2 cellular contexts compared by ENCODE assay signal in the genomic region with DNA sequence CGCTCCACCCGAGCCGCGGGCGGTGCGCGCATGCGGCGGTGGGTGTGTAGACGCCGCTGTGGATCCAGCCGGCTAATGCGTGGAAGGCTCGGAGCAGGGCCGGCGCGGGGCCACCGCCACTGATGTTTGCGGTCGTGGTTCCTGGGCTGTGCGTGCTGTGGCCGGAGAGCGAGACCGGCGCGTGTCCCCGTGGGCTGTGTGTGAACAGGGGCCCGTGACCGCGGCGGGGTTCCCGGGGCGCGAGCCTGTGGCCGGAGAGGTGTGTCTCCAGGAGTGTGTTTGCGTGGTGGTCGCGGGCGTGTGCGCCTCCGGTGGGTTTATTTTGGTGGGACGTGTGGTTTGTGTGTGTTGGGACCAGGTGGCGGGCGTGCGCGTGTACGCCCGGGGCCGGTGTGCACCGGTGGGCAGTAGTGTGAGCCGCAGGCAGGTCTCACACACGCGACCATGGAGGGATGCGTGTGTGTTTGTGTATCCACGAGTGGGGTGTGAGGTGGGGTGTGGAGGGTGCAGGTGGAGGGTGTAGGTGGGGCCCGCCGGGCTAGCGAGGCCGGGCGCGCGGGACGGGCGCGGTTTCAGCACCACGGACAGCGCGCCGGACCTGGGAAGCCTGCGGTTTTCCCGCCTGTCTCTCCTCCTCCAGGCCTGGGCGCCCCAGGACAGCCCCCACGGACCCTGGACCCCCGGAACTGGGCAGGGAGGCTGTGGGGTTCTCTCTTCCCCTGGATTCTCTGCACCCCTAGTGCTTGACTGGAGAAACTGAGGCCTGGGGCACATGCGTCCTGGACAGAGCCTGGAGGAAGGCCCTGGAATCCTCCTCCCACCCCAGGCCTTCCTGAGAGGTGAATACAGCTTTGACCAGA.
TF ChIP-seq lines count a peak whose summit lies in the region.

No MANE protein-coding gene starts in this region.

TF ChIP-seq in GM12878, 131 proteins besides CTCF, POLR2A, EP300 and RAD21:
- TF ChIP-seq, protein P1, sequence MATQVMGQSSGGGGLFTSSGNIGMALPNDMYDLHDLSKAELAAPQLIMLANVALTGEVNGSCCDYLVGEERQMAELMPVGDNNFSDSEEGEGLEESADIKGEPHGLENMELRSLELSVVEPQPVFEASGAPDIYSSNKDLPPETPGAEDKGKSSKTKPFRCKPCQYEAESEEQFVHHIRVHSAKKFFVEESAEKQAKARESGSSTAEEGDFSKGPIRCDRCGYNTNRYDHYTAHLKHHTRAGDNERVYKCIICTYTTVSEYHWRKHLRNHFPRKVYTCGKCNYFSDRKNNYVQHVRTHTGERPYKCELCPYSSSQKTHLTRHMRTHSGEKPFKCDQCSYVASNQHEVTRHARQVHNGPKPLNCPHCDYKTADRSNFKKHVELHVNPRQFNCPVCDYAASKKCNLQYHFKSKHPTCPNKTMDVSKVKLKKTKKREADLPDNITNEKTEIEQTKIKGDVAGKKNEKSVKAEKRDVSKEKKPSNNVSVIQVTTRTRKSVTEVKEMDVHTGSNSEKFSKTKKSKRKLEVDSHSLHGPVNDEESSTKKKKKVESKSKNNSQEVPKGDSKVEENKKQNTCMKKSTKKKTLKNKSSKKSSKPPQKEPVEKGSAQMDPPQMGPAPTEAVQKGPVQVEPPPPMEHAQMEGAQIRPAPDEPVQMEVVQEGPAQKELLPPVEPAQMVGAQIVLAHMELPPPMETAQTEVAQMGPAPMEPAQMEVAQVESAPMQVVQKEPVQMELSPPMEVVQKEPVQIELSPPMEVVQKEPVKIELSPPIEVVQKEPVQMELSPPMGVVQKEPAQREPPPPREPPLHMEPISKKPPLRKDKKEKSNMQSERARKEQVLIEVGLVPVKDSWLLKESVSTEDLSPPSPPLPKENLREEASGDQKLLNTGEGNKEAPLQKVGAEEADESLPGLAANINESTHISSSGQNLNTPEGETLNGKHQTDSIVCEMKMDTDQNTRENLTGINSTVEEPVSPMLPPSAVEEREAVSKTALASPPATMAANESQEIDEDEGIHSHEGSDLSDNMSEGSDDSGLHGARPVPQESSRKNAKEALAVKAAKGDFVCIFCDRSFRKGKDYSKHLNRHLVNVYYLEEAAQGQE (IDR thresholded peaks at IDR 0.05; ENCODE audit: low read depth, low read length): peak; percentile 86
- TF ChIP-seq, protein P2, sequence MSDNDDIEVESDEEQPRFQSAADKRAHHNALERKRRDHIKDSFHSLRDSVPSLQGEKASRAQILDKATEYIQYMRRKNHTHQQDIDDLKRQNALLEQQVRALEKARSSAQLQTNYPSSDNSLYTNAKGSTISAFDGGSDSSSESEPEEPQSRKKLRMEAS (IDR thresholded peaks at IDR 0.05; ENCODE audit: low read depth, low read length): no peak
- no peak for TF ChIP-seq BHLHE40 (IDR thresholded peaks at IDR 0.05; ENCODE audit: borderline replicate concordance in 1 of 2, low read depth in 2 of 2, low read length in 1 of 2)
- no peak for TF ChIP-seq MEF2B (IDR thresholded peaks at IDR 0.05; ENCODE audit: partially characterized antibody, poor library complexity, severe bottlenecking)

TF ChIP-seq in liver, 16 proteins besides CTCF, POLR2A, EP300 and RAD21:
- TF ChIP-seq HNF4A (conservative IDR thresholded peaks at IDR 0.05) (no peak), FOXA1 (IDR thresholded peaks at IDR 0.05) (no peak)
- TF ChIP-seq, protein P1 (IDR thresholded peaks at IDR 0.05): peak; percentile 99
